8 cellular contexts compared by ENCODE assay signal in genomic region chr6:163667372-163668060, GRCh38.
A peak's percentile ranks its signal among the peaks of the same experiment; 100 is the strongest.
DNase-seq lines count a peak whose midpoint lies in the region; ATAC-seq and TF ChIP-seq lines count a peak whose summit lies in the region.

No MANE protein-coding gene starts in this region.

- H3K9me3 ChIP-seq in sigmoid colon (no peaks in the 10 kb centered on the region), HAP-1 (no peaks in the 10 kb centered on the region)

- H3K27ac ChIP-seq in sigmoid colon = no peak overlapping the region

- TF ChIP-seq CTCF in GM06990 (IDR thresholded peaks at IDR 0.05; ENCODE audit: insufficient read depth, low read length, poor library complexity, severe bottlenecking) (no peak), sigmoid colon (IDR thresholded peaks at IDR 0.05) (no peak), progenitor cell of endocrine pancreas (IDR thresholded peaks at IDR 0.05; ENCODE audit: unreplicated experiment) (no peak)

- in situ Hi-C loops in HAP-1 (cut with MboI; ENCODE audit: low sequenced_read_pairs) = no loop called here

- H3K36me3 ChIP-seq in GM06990 (ENCODE audit: control insufficient read depth, insufficient read depth, low read length) (no peaks in the 10 kb centered on the region), sigmoid colon (no peaks in the 10 kb centered on the region), HAP-1 (replicated peaks) (no peaks in the 10 kb centered on the region)

- H3K4me3 ChIP-seq in GM06990 (replicated peaks; ENCODE audit: low read depth, low read length) (no peak overlapping the region), sigmoid colon (no peak overlapping the region), HAP-1 (no peak overlapping the region)

- intact Hi-C loops in sigmoid colon (cut with DNase I) = no loop called here

- no peak for TF ChIP-seq POLR2A in sigmoid colon (IDR thresholded peaks at IDR 0.05)

- H3K27me3 Mint-ChIP-seq in IgD-negative memory B cell (no peaks in the 10 kb centered on the region), progenitor cell of endocrine pancreas (peaks cover 10% of the 10 kb centered on the region)
- no peaks in the 10 kb centered on the region for H3K27me3 Mint-ChIP-seq in activated T-helper 17 cell treated with anti-CD3 and anti-CD28 coated beads, Interleukin-2, amount 50 U/mL, for 72 hours

- H3K9me3 Mint-ChIP-seq in IgD-negative memory B cell (no peaks in the 10 kb centered on the region), progenitor cell of endocrine pancreas (ENCODE audit: low read depth) (no peaks in the 10 kb centered on the region)
- H3K9me3 Mint-ChIP-seq in activated T-helper 17 cell treated with anti-CD3 and anti-CD28 coated beads, Interleukin-2, amount 50 U/mL, for 72 hours = no peaks in the 10 kb centered on the region

- peak; percentile 80 for DNase-seq in GM06990 (ENCODE audit: extremely low read depth, insufficient read length)
- DNase-seq in cerebellar cortex (ENCODE audit: low spot score) = peak; percentile 8
- peak; percentile 74 for DNase-seq in sigmoid colon
- no peak for DNase-seq in HAP-1 (ENCODE audit: low spot score in 2 of 2)
- no peak for DNase-seq in progenitor cell of endocrine pancreas (ENCODE audit: low spot score, unreplicated experiment)

- 50 to 72% methylated on average over 13 of the region's 13 CpGs for WGBS in sigmoid colon, 2 donors

- peak overlapping the region; percentile 11 to 84 (median 36) for H3K27ac Mint-ChIP-seq in IgD-negative memory B cell
- H3K27ac Mint-ChIP-seq in progenitor cell of endocrine pancreas = no peak overlapping the region
- no peak overlapping the region for H3K27ac Mint-ChIP-seq in activated T-helper 17 cell treated with anti-CD3 and anti-CD28 coated beads, Interleukin-2, amount 50 U/mL, for 72 hours

- H3K4me1 Mint-ChIP-seq in IgD-negative memory B cell = peaks cover 17 to 23% (median 18%) of the 10 kb centered on the region in 3 donors
- no peaks in the 10 kb centered on the region for H3K4me1 Mint-ChIP-seq in progenitor cell of endocrine pancreas (ENCODE audit: low read depth)
- peaks cover 4% of the 10 kb centered on the region for H3K4me1 Mint-ChIP-seq in activated T-helper 17 cell treated with anti-CD3 and anti-CD28 coated beads, Interleukin-2, amount 50 U/mL, for 72 hours

- peak overlapping the region; percentile 4 to 84 (median 68) for H3K4me3 Mint-ChIP-seq in IgD-negative memory B cell
- H3K4me3 Mint-ChIP-seq in progenitor cell of endocrine pancreas (ENCODE audit: low read depth) = no peak overlapping the region
- H3K4me3 Mint-ChIP-seq in activated T-helper 17 cell treated with anti-CD3 and anti-CD28 coated beads, Interleukin-2, amount 50 U/mL, for 72 hours = no peak overlapping the region

- ATAC-seq in GM21529 (IDR thresholded peaks at IDR 0.05; ENCODE audit: unreplicated experiment) = peak; percentile 96
- ATAC-seq in activated T-helper 17 cell treated with anti-CD3 and anti-CD28 coated beads, Interleukin-2, amount 50 U/mL, for 72 hours (replicated peaks) = no peak

- no peak for TF ChIP-seq EP300 in sigmoid colon (IDR thresholded peaks at IDR 0.05)

- no peaks in the 10 kb centered on the region for H3K4me1 ChIP-seq in sigmoid colon
- H3K4me1 ChIP-seq in HAP-1 = no peaks in the 10 kb centered on the region

- no peaks in the 10 kb centered on the region for H3K27me3 ChIP-seq in GM06990 (replicated peaks; ENCODE audit: control insufficient read depth, insufficient read depth, low read length)
- no peaks in the 10 kb centered on the region for H3K27me3 ChIP-seq in sigmoid colon
- no peaks in the 10 kb centered on the region for H3K27me3 ChIP-seq in HAP-1 (ENCODE audit: low read depth)

- no peaks in the 10 kb centered on the region for H3K36me3 Mint-ChIP-seq in IgD-negative memory B cell
- H3K36me3 Mint-ChIP-seq in progenitor cell of endocrine pancreas (ENCODE audit: insufficient read depth) = no peaks in the 10 kb centered on the region
- no peaks in the 10 kb centered on the region for H3K36me3 Mint-ChIP-seq in activated T-helper 17 cell treated with anti-CD3 and anti-CD28 coated beads, Interleukin-2, amount 50 U/mL, for 72 hours (ENCODE audit: low read depth)

Comparison
In these comparisons a context has a peak if more than half of its experiments do, and no peak if none do; other contexts are left out.
1. DNase-seq: peak in GM06990 (single experiment), cerebellar cortex (single experiment) and sigmoid colon (single experiment); none in HAP-1 (0 of 2) and progenitor cell of endocrine pancreas (single experiment).
2. H3K27ac Mint-ChIP-seq: peak in IgD-negative memory B cell (3 of 3); none in progenitor cell of endocrine pancreas (single experiment) and activated T-helper 17 cell treated with anti-CD3 and anti-CD28 coated beads, Interleukin-2, amount 50 U/mL, for 72 hours (single experiment).
3. H3K4me3 Mint-ChIP-seq: peak in IgD-negative memory B cell (4 of 4); none in progenitor cell of endocrine pancreas (single experiment) and activated T-helper 17 cell treated with anti-CD3 and anti-CD28 coated beads, Interleukin-2, amount 50 U/mL, for 72 hours (single experiment).